In genomic region chr19:7004313-7004931, GRCh38 we compare ENCODE assay signal across 8 cellular contexts. TPM values are rescaled to one million over a fixed set of nuclear protein-coding genes. Genes with fewer than 3 reads are reported as not detected.
DNase-seq lines count a peak whose midpoint lies in the region; ATAC-seq, FAIRE-seq and TF ChIP-seq lines count a peak whose summit lies in the region.

No MANE protein-coding gene starts in this region.

- DNase-seq in AG10803 (ENCODE audit: low read depth) (peak; percentile 44), H7 (peak; percentile 17), RWPE2 (ENCODE audit: low spot score) (no peak), kidney (no peak), ascending aorta (ENCODE audit: low spot score in 2 of 2) (no peak)
- no peak for DNase-seq in NK-92 treated with Interleukin-12 subunit alpha and Interleukin-12 subunit beta, amount 100 ng/mL, for 24 hours (lab: John Stamatoyannopoulos, UW)

- FAIRE-seq in kidney (lab: Jason Lieb, UNC): no peak

- H3K27ac ChIP-seq in RWPE2 (ENCODE audit: poor library complexity, severe bottlenecking) (no peak overlapping the region), kidney (ENCODE audit: low read depth in 2 of 2, low read length in 2 of 2) (no peak overlapping the region), ascending aorta (no peak overlapping the region)

- H3K36me3 ChIP-seq in H7 (replicated peaks; ENCODE audit: control insufficient read depth, insufficient read depth, low read length) (no peaks in the 10 kb centered on the region), RWPE2 (ENCODE audit: low read depth) (no peaks in the 10 kb centered on the region), kidney (ENCODE audit: control insufficient read depth in 1 of 2, insufficient read depth in 2 of 2, low read length in 2 of 2) (no peaks in the 10 kb centered on the region), ascending aorta (no peaks in the 10 kb centered on the region)

- no peak overlapping the region for H3K4me3 ChIP-seq in AG10803 (ENCODE audit: low read length)
- no peak overlapping the region for H3K4me3 ChIP-seq in H7 (ENCODE audit: insufficient read depth, low read depth, low read length)
- H3K4me3 ChIP-seq in RWPE2 (ENCODE audit: severe bottlenecking): no peak overlapping the region
- H3K4me3 ChIP-seq in kidney (ENCODE audit: low read length in 2 of 2): no peak overlapping the region
- no peak overlapping the region for H3K4me3 ChIP-seq in ascending aorta

- H3K4me1 ChIP-seq in RWPE2 (ENCODE audit: insufficient read depth, poor library complexity, severe bottlenecking) (no peaks in the 10 kb centered on the region), kidney (ENCODE audit: control insufficient read depth in 1 of 2, insufficient read depth in 1 of 2, low read depth in 1 of 2, low read length in 2 of 2) (no peaks in the 10 kb centered on the region), ascending aorta (no peaks in the 10 kb centered on the region)

- H3K27me3 ChIP-seq in H7 (ENCODE audit: control insufficient read depth, insufficient read depth, low read length) (no peaks in the 10 kb centered on the region), RWPE2 (ENCODE audit: insufficient read depth, poor library complexity, severe bottlenecking) (peaks cover 2% of the 10 kb centered on the region), ascending aorta (no peaks in the 10 kb centered on the region)

- no peaks in the 10 kb centered on the region for H3K9me3 ChIP-seq in RWPE2 (ENCODE audit: severe bottlenecking)
- no peaks in the 10 kb centered on the region for H3K9me3 ChIP-seq in kidney (ENCODE audit: control insufficient read depth in 1 of 2, low read length in 2 of 2)
- no peaks in the 10 kb centered on the region for H3K9me3 ChIP-seq in ascending aorta

- TF ChIP-seq CTCF in AG10803 (conservative IDR thresholded peaks at IDR 0.05; ENCODE audit: low read length) (peak; percentile 90), RWPE2 (IDR thresholded peaks at IDR 0.05; ENCODE audit: poor library complexity, severe bottlenecking) (peak; percentile 67), kidney (IDR thresholded peaks at IDR 0.05; ENCODE audit: borderline replicate concordance, extremely low read depth, insufficient read depth) (peak; percentile 63), ascending aorta (IDR thresholded peaks at IDR 0.05) (no peak)

- intact Hi-C loops in kidney (cut with DNase I): no loop called here
- intact Hi-C loops in ascending aorta (cut with DNase I): no loop called here

- no peak overlapping the region for H3K9ac ChIP-seq in kidney (ENCODE audit: low read length in 2 of 2)

- ATAC-seq in RWPE2 (ENCODE audit: low read depth) (no peak), GM21825 (IDR thresholded peaks at IDR 0.05; ENCODE audit: unreplicated experiment) (no peak), HG02623 (IDR thresholded peaks at IDR 0.05; ENCODE audit: unreplicated experiment) (no peak)

RNA-seq across cellular contexts. Expression of gene MBD3L2B, which starts 16.8 kb away (rescaled TPM):
- not detected in 2 replicates for total RNA-seq in H7 (2014; rRNA removed; shearing (Covaris generic))
- total RNA-seq in kidney (not detected), ascending aorta (not detected)
- polyA plus RNA-seq in kidney (ENCODE audit: insufficient read depth, low read depth, low replicate concordance): not detected

RNA-seq across cellular contexts. Expression of gene MBD3L5, which starts 26.0 kb away (rescaled TPM):
- not detected in 2 replicates for total RNA-seq in H7 (2014; rRNA removed; shearing (Covaris generic))
- not detected for total RNA-seq in kidney
- polyA plus RNA-seq in kidney (ENCODE audit: insufficient read depth, low read depth, low replicate concordance): not detected
- total RNA-seq in ascending aorta: not detected

RNA-seq across cellular contexts. Expression of gene MBD3L4, which starts 35.6 kb away (rescaled TPM):
- total RNA-seq in H7 (2014; rRNA removed; shearing (Covaris generic)): not detected in 2 replicates
- total RNA-seq in kidney: not detected
- polyA plus RNA-seq in kidney (ENCODE audit: insufficient read depth, low read depth, low replicate concordance): not detected
- total RNA-seq in ascending aorta: not detected

RNA-seq across cellular contexts. Expression of gene MBD3L2, which starts 44.7 kb away (rescaled TPM):
- not detected in 2 replicates for total RNA-seq in H7 (2014; rRNA removed; shearing (Covaris generic))
- total RNA-seq in kidney: not detected
- polyA plus RNA-seq in kidney (ENCODE audit: insufficient read depth, low read depth, low replicate concordance): not detected
- total RNA-seq in ascending aorta: not detected

RNA-seq across cellular contexts. Expression of gene MBD3L3, which starts 54.1 kb away (rescaled TPM):
- total RNA-seq in H7 (2014; rRNA removed; shearing (Covaris generic)): not detected in 2 replicates
- total RNA-seq in kidney: not detected
- polyA plus RNA-seq in kidney (ENCODE audit: insufficient read depth, low read depth, low replicate concordance): not detected
- total RNA-seq in ascending aorta: not detected

Comparison
In these comparisons a context has a peak if more than half of its experiments do, and no peak if none do; other contexts are left out.
1. DNase-seq: peak in AG10803 (single experiment) and H7 (single experiment); none in RWPE2 (single experiment), kidney (single experiment), NK-92 treated with Interleukin-12 subunit alpha and Interleukin-12 subunit beta, amount 100 ng/mL, for 24 hours (single experiment) and ascending aorta (0 of 2).
2. CTCF ChIP-seq: peak in AG10803 (single experiment), RWPE2 (single experiment) and kidney (single experiment); none in ascending aorta (0 of 3).